Comparison of ENCODE assay signal across 1 cellular context in genomic region chr2:130220505-130220904, GRCh38.
TF ChIP-seq lines count a peak whose summit lies in the region.

No MANE protein-coding gene starts in this region.

TF ChIP-seq in HCT116, 20 proteins besides CTCF, POLR2A, EP300 and RAD21:
- TF ChIP-seq FOSL1 (IDR thresholded peaks at IDR 0.05; ENCODE audit: low read depth): 0 out of 2 replicates have a peak, but pooled peaks have one; percentile 20
